In genomic region chr12:26782372-26783132, GRCh38 we compare ENCODE assay signal across 20 cellular contexts. TPM values are rescaled to one million over a fixed set of nuclear protein-coding genes. Genes with fewer than 3 reads are reported as not detected.
DNase-seq lines count a peak whose midpoint lies in the region; ATAC-seq and TF ChIP-seq lines count a peak whose summit lies in the region.
"Had no signal": no experiment of that assay in that cellular context is flagged by ENCODE, and none has a peak within 500 bp of the region (broad histone marks: within the 10 kb centered on the region; RNA-seq: fewer than 3 reads in every experiment).

No MANE protein-coding gene starts in this region.

- no peak overlapping the region for H2AFZ ChIP-seq in PC-3 (ENCODE audit: low read length)

- H3K9me3 ChIP-seq in PC-3 (ENCODE audit: low read length) = 0 out of 2 replicates have a peak, but pooled peaks cover 5% of the 10 kb centered on the region
- peaks cover 0 to 11% of the 10 kb centered on the region in 2 donors for H3K9me3 ChIP-seq in left lung
- H3K9me3 ChIP-seq: BE2C had no signal

- intact Hi-C loops in PC-3 (cut with micrococcal nuclease) = loop anchor here (2.0 kb wide), 2 partner anchors 14 to 62 kb away; no protein-coding TSS in a partner anchor
- intact Hi-C loops in left lung (cut with DNase I) = no loop called here
- intact Hi-C loops in activated naive CD4-positive, alpha-beta T cell treated with anti-CD3 and anti-CD28 coated beads for 36 hours (cut with micrococcal nuclease) = no loop called here

- no peak overlapping the region for H3K9ac ChIP-seq in PC-3 (ENCODE audit: low read length)

- BruUV-seq in PC-3 (replicated peaks; lab: Mats Ljungman, UMichigan) = no TSS peak

- peaks cover 42% of the 10 kb centered on the region for H3K36me3 Mint-ChIP-seq in activated naive CD4-positive, alpha-beta T cell treated with anti-CD3 and anti-CD28 coated beads for 36 hours (ENCODE audit: low read depth)

- no peaks in the 10 kb centered on the region for H3K9me2 ChIP-seq in PC-3 (replicated peaks; ENCODE audit: low read length)

- H3K27me3 Mint-ChIP-seq in activated naive CD4-positive, alpha-beta T cell treated with anti-CD3 and anti-CD28 coated beads for 36 hours (ENCODE audit: low read depth) = no peaks in the 10 kb centered on the region
- H3K27me3 Mint-ChIP-seq: CD4-positive, CD25-positive, alpha-beta regulatory T cell; CD8-positive, alpha-beta memory T cell had no signal

- TF ChIP-seq POLR2A in erythroblast (IDR thresholded peaks at IDR 0.05; ENCODE audit: low read length) = no peak

- H3F3A ChIP-seq in PC-3 (ENCODE audit: low read length, unreplicated experiment) = no peaks in the 10 kb centered on the region

- H4K20me1 ChIP-seq in PC-3 (ENCODE audit: low read length) = no peaks in the 10 kb centered on the region

- H3K4me1 ChIP-seq in PC-3 (ENCODE audit: insufficient read depth, low read length) = peaks cover 16% of the 10 kb centered on the region
- H3K4me1 ChIP-seq in left lung = peaks cover 11 to 30% of the 10 kb centered on the region in 2 donors

- H3K4me1 Mint-ChIP-seq in activated naive CD4-positive, alpha-beta T cell treated with anti-CD3 and anti-CD28 coated beads for 36 hours (ENCODE audit: low read depth) = peaks cover 7% of the 10 kb centered on the region

- H3K9me3 Mint-ChIP-seq in activated naive CD4-positive, alpha-beta T cell treated with anti-CD3 and anti-CD28 coated beads for 36 hours = peaks cover 16% of the 10 kb centered on the region

- H3K4me3 ChIP-seq in PC-3 (ENCODE audit: low read length) = no peak overlapping the region
- H3K4me3 ChIP-seq in left lung = no peak overlapping the region

- POLR2A ChIA-PET in PC-3 (lab: Charles Lee; ENCODE audit: unreplicated experiment) = interaction anchor here (0.6 to 0.7 kb wide), 2 partner anchors 11 to 92 kb away, joined by 3 to 17 read pairs; no protein-coding TSS in a partner anchor

- DNase-seq in PC-3 (peak; percentile 49), astrocyte of the hippocampus (ENCODE audit: low read depth, low spot score) (peak; percentile 11), left lung (no peak), erythroblast (lab: John Stamatoyannopoulos, UW) (no peak)
- DNase-seq in activated naive CD4-positive, alpha-beta T cell treated with anti-CD3 and anti-CD28 coated beads for 36 hours = no peak
- DNase-seq: ACHN; BE2C; C1 segment of cervical spinal cord; CD4-positive, CD25-positive, alpha-beta regulatory T cell; CD8-positive, alpha-beta memory T cell; COR-L47; DMS 273 treated with DMSO at 0.1 percent for 48 hours; DMS79; GDM1; GOT3; H7; HFFc6 had no signal

- peak; percentile 61 for ATAC-seq in PC-3
- ATAC-seq in left lung = peak; percentile 56
- no peak for ATAC-seq in GM21367 (IDR thresholded peaks at IDR 0.05; ENCODE audit: unreplicated experiment)
- ATAC-seq: HCT116, HepG2 had no signal

- H3K27ac ChIP-seq in PC-3 (ENCODE audit: low read length) (no peak overlapping the region), left lung (peak overlapping the region in 1 of 2 donors; percentile 24)

- CTCF ChIA-PET in PC-3 (lab: Charles Lee) = interaction anchor here (0.7 to 1.3 kb wide), 3 partner anchors 50 to 231 kb away, joined by 3 to 7 read pairs (median 5); partner anchors contain the start of gene ITPR2
- CTCF ChIA-PET in activated naive CD4-positive, alpha-beta T cell treated with anti-CD3 and anti-CD28 coated beads for 36 hours (lab: Charles Lee) = no interaction called here

- H3K27me3 ChIP-seq in PC-3 (ENCODE audit: low read length) (no peaks in the 10 kb centered on the region), left lung (no peaks in the 10 kb centered on the region)
- H3K27me3 ChIP-seq: BE2C had no signal

- H3K4me2 ChIP-seq in PC-3 (ENCODE audit: low read length) = no peak overlapping the region

- H3K27ac Mint-ChIP-seq in activated naive CD4-positive, alpha-beta T cell treated with anti-CD3 and anti-CD28 coated beads for 36 hours = no peak overlapping the region
- H3K27ac Mint-ChIP-seq: CD4-positive, CD25-positive, alpha-beta regulatory T cell; CD8-positive, alpha-beta memory T cell; HFFc6 had no signal

- no peaks in the 10 kb centered on the region for H3K79me2 ChIP-seq in PC-3 (ENCODE audit: low read length)

- TF ChIP-seq CTCF in PC-3 (conservative IDR thresholded peaks at IDR 0.05; ENCODE audit: low read depth, low read length) = no peak
- TF ChIP-seq CTCF in left lung (IDR thresholded peaks at IDR 0.05) = no peak

- H3K36me3 ChIP-seq in PC-3 (ENCODE audit: low read depth, low read length) = no peaks in the 10 kb centered on the region
- peaks cover 0 to 5% of the 10 kb centered on the region in 2 donors for H3K36me3 ChIP-seq in left lung
- H3K36me3 ChIP-seq: BE2C had no signal

- no peak overlapping the region for H3K4me3 Mint-ChIP-seq in activated naive CD4-positive, alpha-beta T cell treated with anti-CD3 and anti-CD28 coated beads for 36 hours
- H3K4me3 Mint-ChIP-seq: CD4-positive, CD25-positive, alpha-beta regulatory T cell; CD8-positive, alpha-beta memory T cell; HFFc6 had no signal

RNA-seq across cellular contexts. Expression of gene ITPR2, which starts 50.4 kb away (rescaled TPM):
- total RNA-seq in PC-3 (2014; rRNA removed) = 4.0 and 10.2 TPM in 2 replicates
- 10 to 100 TPM; 37.7 to 67.8 TPM for total RNA-seq in left lung
- 10 to 100 TPM; 24.4 to 24.5 TPM for total RNA-seq in activated naive CD4-positive, alpha-beta T cell treated with anti-CD3 and anti-CD28 coated beads for 36 hours

Comparison
In these comparisons a context has a peak if more than half of its experiments do, and no peak if none do; other contexts are left out.
1. DNase-seq: peak in PC-3 (single experiment) and astrocyte of the hippocampus (single experiment); none in left lung (0 of 2), erythroblast (0 of 2) and activated naive CD4-positive, alpha-beta T cell treated with anti-CD3 and anti-CD28 coated beads for 36 hours (single experiment).